ENCODE assay signal across 27 cellular contexts in genomic region chr7:149093228-149093627, GRCh38. TPM values are rescaled to one million over a fixed set of nuclear protein-coding genes. Genes with fewer than 3 reads are reported as not detected.
DNase-seq lines count a peak whose midpoint lies in the region; ATAC-seq and TF ChIP-seq lines count a peak whose summit lies in the region.
"Had no signal": no experiment of that assay in that cellular context is flagged by ENCODE, and none has a peak within 500 bp of the region (broad histone marks: within the 10 kb centered on the region; RNA-seq: fewer than 3 reads in every experiment).

No MANE protein-coding gene starts in this region.

- 0 out of 2 replicates have a peak overlapping the region, but pooled peaks have one; percentile 25 for H3K27ac ChIP-seq in SK-N-MC
- H3K27ac ChIP-seq: body of pancreas, SJCRH30, tibial artery had no signal

- H3K9me3 Mint-ChIP-seq in mesothelial cell of epicardium: no peaks in the 10 kb centered on the region
- H3K9me3 Mint-ChIP-seq: activated naive CD8-positive, alpha-beta T cell treated with anti-CD3 and anti-CD28 coated beads for 36 hours; activated T-helper 1 cell treated with anti-CD3 and anti-CD28 coated beads, Interleukin-12 subunit alpha, Interleukin-12 subunit beta, Interleukin-2, Interleukin-4 antibody, amounts not matched to agents 30 ng/mL and 10 ng/mL and 1 ng/mL, durations not matched to agents 14 hours and 24 hours and 36 hours; CD4-positive, alpha-beta T cell; effector memory CD8-positive, alpha-beta T cell; IgD-negative memory B cell; naive thymus-derived CD8-positive, alpha-beta T cell; T-helper 2 cell treated with Interferon-gamma antibody and Interleukin-4, amounts not matched to agents 5 μg/mL and 100 μg/mL, for 36 hours had no signal

- H3K4me3 Mint-ChIP-seq in mesothelial cell of epicardium: no peak overlapping the region
- H3K4me3 Mint-ChIP-seq: activated naive CD8-positive, alpha-beta T cell treated with anti-CD3 and anti-CD28 coated beads for 36 hours; activated T-helper 1 cell treated with anti-CD3 and anti-CD28 coated beads, Interleukin-12 subunit alpha, Interleukin-12 subunit beta, Interleukin-2, Interleukin-4 antibody, amounts not matched to agents 30 ng/mL and 10 ng/mL and 1 ng/mL, durations not matched to agents 14 hours and 24 hours and 36 hours; effector memory CD8-positive, alpha-beta T cell had no signal

- H3K9me3 ChIP-seq in SK-N-MC (ENCODE audit: low read depth, low read length): no peaks in the 10 kb centered on the region
- H3K9me3 ChIP-seq: body of pancreas, SJCRH30, tibial artery had no signal

- peaks cover 3% of the 10 kb centered on the region for H3K36me3 Mint-ChIP-seq in mesothelial cell of epicardium
- H3K36me3 Mint-ChIP-seq: IgD-negative memory B cell; naive thymus-derived CD8-positive, alpha-beta T cell had no signal

- H3K4me1 Mint-ChIP-seq in mesothelial cell of epicardium: peaks cover 24% of the 10 kb centered on the region

- H3K36me3 ChIP-seq in SK-N-MC (ENCODE audit: insufficient read depth, low read length): peaks cover 3% of the 10 kb centered on the region; the same call in 1 of the 2 replicates
- H3K36me3 ChIP-seq: SJCRH30, tibial artery had no signal

- DNase-seq in CMK (ENCODE audit: low read depth): peak; percentile 40
- peak; percentile 49 for DNase-seq in GM12865 (ENCODE audit: low read depth)
- DNase-seq in SK-N-MC (ENCODE audit: low read depth, low spot score): no peak
- DNase-seq in mesothelial cell of epicardium (ENCODE audit: low spot score in 2 of 2, unreplicated experiment in 2 of 2): no peak
- DNase-seq in globus pallidus (ENCODE audit: low spot score): no peak
- no peak for DNase-seq in NCI-H748 treated with DMSO at 0.1 percent for 48 hours (lab: John Stamatoyannopoulos, UW)
- DNase-seq in AG08395 (ENCODE audit: low spot score): no peak
- DNase-seq: activated naive CD8-positive, alpha-beta T cell treated with anti-CD3 and anti-CD28 coated beads for 36 hours; body of pancreas; CD4-positive, alpha-beta T cell; DMS53; effector memory CD8-positive, alpha-beta T cell; glutamatergic neuron; left cardiac atrium; mesenchymal stem cell; MM.1S; naive thymus-derived CD8-positive, alpha-beta T cell; NCI-H187 treated with DMSO at 0.1 percent for 48 hours; SJCRH30; stimulated activated CD4-positive, alpha-beta T cell treated with anti-CD3 and anti-CD28 coated beads, Interleukin-2, amount 100 ng/mL, for 24 hours; stimulated activated naive CD4-positive, alpha-beta T cell treated with Interleukin-2 at 50 U/mL for 16 hours had no signal

- no peak for TF ChIP-seq CTCF in GM12865 (IDR thresholded peaks at IDR 0.05; ENCODE audit: insufficient read depth, low read depth, low read length, missing control alignments)
- TF ChIP-seq CTCF in mesothelial cell of epicardium (IDR thresholded peaks at IDR 0.05; ENCODE audit: unreplicated experiment): no peak

- no peak overlapping the region for H3K9ac ChIP-seq in SK-N-MC (ENCODE audit: insufficient read length)

- no peak for ATAC-seq in GM21381 (IDR thresholded peaks at IDR 0.05; ENCODE audit: unreplicated experiment)
- ATAC-seq: activated CD4-positive, CD25-positive, alpha-beta regulatory T cell treated with anti-CD3 and anti-CD28 coated beads, Interleukin-2, amount 50 U/mL, for 24 hours; body of pancreas; effector memory CD8-positive, alpha-beta T cell; left cardiac atrium; naive thymus-derived CD8-positive, alpha-beta T cell had no signal

- H3K27ac Mint-ChIP-seq in mesothelial cell of epicardium: peak overlapping the region; percentile 90
- H3K27ac Mint-ChIP-seq: activated naive CD8-positive, alpha-beta T cell treated with anti-CD3 and anti-CD28 coated beads for 36 hours; activated T-helper 1 cell treated with anti-CD3 and anti-CD28 coated beads, Interleukin-12 subunit alpha, Interleukin-12 subunit beta, Interleukin-2, Interleukin-4 antibody, amounts not matched to agents 30 ng/mL and 10 ng/mL and 1 ng/mL, durations not matched to agents 14 hours and 24 hours and 36 hours; CD4-positive, alpha-beta T cell; T-helper 2 cell treated with Interferon-gamma antibody and Interleukin-4, amounts not matched to agents 5 μg/mL and 100 μg/mL, for 36 hours had no signal

- H3K4me3 ChIP-seq in GM12865 (ENCODE audit: low read depth, low read length) (no peak overlapping the region), SK-N-MC (no peak overlapping the region)
- H3K4me3 ChIP-seq: body of pancreas, SJCRH30, tibial artery had no signal

- H3K27me3 Mint-ChIP-seq in mesothelial cell of epicardium (ENCODE audit: low read depth): no peaks in the 10 kb centered on the region
- H3K27me3 Mint-ChIP-seq: activated naive CD8-positive, alpha-beta T cell treated with anti-CD3 and anti-CD28 coated beads for 36 hours; CD4-positive, alpha-beta T cell; effector memory CD8-positive, alpha-beta T cell; IgD-negative memory B cell; naive thymus-derived CD8-positive, alpha-beta T cell had no signal

RNA-seq across cellular contexts. Expression of gene ZNF786, which starts 2.7 kb away (rescaled TPM):
- 10.9 to 12.1 TPM (median 11.0 TPM) in 3 replicates for total RNA-seq in mesothelial cell of epicardium

RNA-seq across cellular contexts. Expression of gene ZNF425, which starts 32.9 kb away (rescaled TPM):
- 7.0 to 7.3 TPM (median 7.2 TPM) in 3 replicates for total RNA-seq in mesothelial cell of epicardium

RNA-seq across cellular contexts. Expression of gene ZNF398, which starts 54.0 kb away (rescaled TPM):
- total RNA-seq in mesothelial cell of epicardium: 20.0 to 21.9 TPM (median 20.6 TPM) in 3 replicates

Comparison
In these comparisons a context has a peak if more than half of its experiments do, and no peak if none do; other contexts are left out.
1. DNase-seq: peak in CMK (single experiment) and GM12865 (single experiment); none in SK-N-MC (single experiment), mesothelial cell of epicardium (0 of 2), globus pallidus (single experiment), NCI-H748 treated with DMSO at 0.1 percent for 48 hours (single experiment) and AG08395 (single experiment).